In the genomic region with DNA sequence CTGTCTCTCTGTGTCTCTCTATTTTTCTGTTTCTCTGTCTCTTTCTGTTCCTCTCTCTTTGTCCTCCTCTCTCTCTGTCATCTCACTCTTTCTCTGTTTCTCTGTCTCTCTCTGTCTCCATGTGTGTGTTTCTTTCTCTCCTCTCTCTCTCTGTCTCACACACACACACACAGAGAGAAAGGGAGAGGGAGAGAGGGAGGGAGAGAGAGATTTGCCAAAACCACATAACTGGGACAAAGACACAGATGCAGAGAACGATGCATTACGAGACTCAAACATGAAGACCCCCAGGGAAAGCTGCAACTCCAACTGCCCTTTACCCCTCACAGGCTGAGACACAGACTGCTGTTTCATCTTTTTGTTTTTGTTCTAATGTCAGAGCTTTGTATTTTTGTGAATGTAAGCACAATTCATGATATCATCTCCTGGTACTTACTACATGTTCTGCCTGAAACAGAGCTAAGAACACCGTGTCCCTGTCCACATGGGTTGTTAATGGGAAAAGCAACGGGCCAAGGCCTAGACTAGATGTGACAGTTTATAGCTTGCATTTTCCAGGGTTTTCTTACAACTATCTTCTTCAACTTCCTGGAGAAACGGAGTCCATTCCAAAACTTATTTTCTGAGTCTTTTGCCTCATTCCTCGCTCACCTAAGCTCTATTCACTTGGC, we compare ENCODE assay signal across 14 cellular contexts.
A peak's percentile ranks its signal among the peaks of the same experiment; 100 is the strongest.
DNase-seq lines count a peak whose midpoint lies in the region; ATAC-seq and TF ChIP-seq lines count a peak whose summit lies in the region.
"Had no signal": no experiment of that assay in that cellular context is flagged by ENCODE, and none has a peak within 500 bp of the region (broad histone marks: within the 10 kb centered on the region; RNA-seq: fewer than 3 reads in every experiment).

No MANE protein-coding gene starts in this region.

- 72% methylated on average over 6 of the region's 6 CpGs for WGBS in hepatocyte (ENCODE audit: low lambda C conversion rate, missing lambda C conversion rate)
- 76 to 86% methylated on average over 6 of the region's 6 CpGs for WGBS in sigmoid colon, 2 donors

- no peak for TF ChIP-seq POLR2A in sigmoid colon (IDR thresholded peaks at IDR 0.05)
- TF ChIP-seq POLR2A in uterus (IDR thresholded peaks at IDR 0.05), result no peak

- TF ChIP-seq CTCF in coronary artery (IDR thresholded peaks at IDR 0.05) (no peak), hepatocyte (IDR thresholded peaks at IDR 0.05; ENCODE audit: poor library complexity) (no peak), sigmoid colon (IDR thresholded peaks at IDR 0.05) (no peak), uterus (IDR thresholded peaks at IDR 0.05) (no peak), GM13977 (IDR thresholded peaks at IDR 0.05; ENCODE audit: extremely low read depth, insufficient read depth, missing control alignments) (no peak)

- TF ChIP-seq EP300 in sigmoid colon (IDR thresholded peaks at IDR 0.05), result peak in 1 of 4 donors; percentile 80

- in situ Hi-C loops in GM13977 (cut with MboI; ENCODE audit: low pct_unique_long_range_greater_than_20kb, low sequenced_read_pairs, unreplicated experiment), result no loop called here

- no peaks in the 10 kb centered on the region for H3K36me3 ChIP-seq in hepatocyte (replicated peaks; ENCODE audit: insufficient read depth, low read depth)
- H3K36me3 ChIP-seq in sigmoid colon, result no peaks in the 10 kb centered on the region
- H3K36me3 ChIP-seq in uterus, result no peaks in the 10 kb centered on the region
- H3K36me3 ChIP-seq: BE2C had no signal

- ATAC-seq in GM21737 (IDR thresholded peaks at IDR 0.05; ENCODE audit: unreplicated experiment) (no peak), GM18909 (IDR thresholded peaks at IDR 0.05; ENCODE audit: poor library complexity, unreplicated experiment) (no peak)

- H3K79me2 ChIP-seq in hepatocyte, result no peaks in the 10 kb centered on the region

- intact Hi-C loops in sigmoid colon (cut with DNase I) (no loop called here), uterus (cut with DNase I; ENCODE audit: low total_unique reads) (no loop called here)

- no peaks in the 10 kb centered on the region for H3K9me3 ChIP-seq in hepatocyte (ENCODE audit: low read depth)
- no peaks in the 10 kb centered on the region for H3K9me3 ChIP-seq in sigmoid colon
- H3K9me3 ChIP-seq in uterus, result no peaks in the 10 kb centered on the region
- H3K9me3 ChIP-seq: BE2C had no signal

- DNase-seq in coronary artery (ENCODE audit: low spot score) (no peak), hepatocyte (ENCODE audit: low spot score) (peak; percentile 27), sigmoid colon (peak; percentile 87), uterus (peak; percentile 62 to 74), GM13977 (ENCODE audit: low spot score) (no peak)
- DNase-seq: activated CD4-positive, CD25-positive, alpha-beta regulatory T cell treated with anti-CD3 and anti-CD28 coated beads, Interleukin-2, amount 50 U/mL, for 72 hours; activated gamma-delta T cell; BE2C; midbrain; NCI-H1436; SIG-M5; stimulated activated naive CD4-positive, alpha-beta T cell treated with Interleukin-2 at 50 U/mL for 16 hours had no signal

- H3K27ac ChIP-seq in coronary artery, result peak overlapping the region; percentile 3 to 73
- H3K27ac ChIP-seq in hepatocyte, result peak overlapping the region; percentile 69
- peak overlapping the region; percentile 53 to 71 (median 58) for H3K27ac ChIP-seq in sigmoid colon
- H3K27ac ChIP-seq in uterus, result peak overlapping the region; percentile 68 to 75

- no peaks in the 10 kb centered on the region for H3K9me2 ChIP-seq in hepatocyte (replicated peaks; ENCODE audit: insufficient read depth)

- H4K20me1 ChIP-seq in hepatocyte (ENCODE audit: insufficient read depth, poor library complexity, severe bottlenecking), result no peaks in the 10 kb centered on the region

- peaks cover 15% of the 10 kb centered on the region for H3K4me1 ChIP-seq in hepatocyte (ENCODE audit: insufficient read depth)
- H3K4me1 ChIP-seq in sigmoid colon, result no peaks in the 10 kb centered on the region
- H3K4me1 ChIP-seq in uterus, result no peaks in the 10 kb centered on the region
- H3K4me1 ChIP-seq: BE2C had no signal

- H3K4me3 ChIP-seq in coronary artery, result no peak overlapping the region
- no peak overlapping the region for H3K4me3 ChIP-seq in hepatocyte
- no peak overlapping the region for H3K4me3 ChIP-seq in sigmoid colon
- H3K4me3 ChIP-seq in uterus, result no peak overlapping the region

- H3K4me2 ChIP-seq in hepatocyte, result no peak overlapping the region

- H3K27me3 ChIP-seq in hepatocyte (no peaks in the 10 kb centered on the region), sigmoid colon (no peaks in the 10 kb centered on the region), uterus (no peaks in the 10 kb centered on the region)
- H3K27me3 ChIP-seq: BE2C had no signal

- peak overlapping the region; percentile 0 for H2AFZ ChIP-seq in hepatocyte

Comparison
In these comparisons a context has a peak if more than half of its experiments do, and no peak if none do; other contexts are left out.
1. DNase-seq: peak in hepatocyte (single experiment), sigmoid colon (single experiment) and uterus (2 of 2); none in coronary artery (single experiment) and GM13977 (single experiment).
2. Peak in every context shown above with its lines, with median percentiles within 50 percentile points of each other: H3K27ac ChIP-seq.